17 cellular contexts compared by ENCODE assay signal in the genomic region with DNA sequence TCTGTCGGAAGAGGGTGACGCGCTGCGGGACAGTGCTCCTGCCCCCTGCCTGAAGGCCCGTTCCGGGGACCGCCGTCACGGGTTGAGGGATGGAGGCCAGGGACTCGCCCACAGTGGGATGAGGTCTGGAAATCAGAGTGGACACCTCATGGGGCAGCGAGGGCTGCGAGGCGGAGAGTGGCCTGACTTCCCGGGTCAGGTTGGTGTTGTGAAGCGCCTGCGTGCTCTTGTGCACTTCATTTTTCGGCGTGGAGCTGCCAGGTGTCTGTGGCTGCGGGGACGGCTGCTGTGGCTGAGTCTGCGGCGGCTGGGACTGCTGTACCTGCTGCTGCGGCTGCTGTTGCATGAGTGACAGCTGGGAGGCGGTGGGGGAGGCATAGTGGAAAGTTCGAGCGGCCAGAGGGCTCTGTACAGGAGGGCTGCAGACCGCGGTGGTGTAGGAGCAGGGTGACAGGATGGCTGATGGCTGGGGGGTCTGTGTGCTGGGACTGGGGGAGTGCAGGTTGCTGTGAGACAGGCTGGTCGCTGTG.
DNase-seq lines count a peak whose midpoint lies in the region; ATAC-seq and TF ChIP-seq lines count a peak whose summit lies in the region.
"Had no signal": no experiment of that assay in that cellular context is flagged by ENCODE, and none has a peak within 500 bp of the region (broad histone marks: within the 10 kb centered on the region; RNA-seq: fewer than 3 reads in every experiment).

No MANE protein-coding gene starts in this region.

- no peaks in the 10 kb centered on the region for H3K4me1 ChIP-seq in lower lobe of right lung
- H3K4me1 ChIP-seq: BLaER1 treated with 17β-estradiol and CSF1 and Interleukin-3, amounts not matched to agents 10 nM and 100 nM had no signal

- no peak overlapping the region for H3K27ac Mint-ChIP-seq in stimulated activated memory B cell treated with anti-CD40 and anti-IgM and Interleukin-4, amounts not matched to agents 10 μg/mL and 1 μg/mL and 100 μg/mL, for 72 hours

- no peak for TF ChIP-seq CTCF in lower lobe of right lung (IDR thresholded peaks at IDR 0.05)

- no peak overlapping the region for H3K27ac ChIP-seq in lower lobe of right lung
- H3K27ac ChIP-seq: BLaER1 treated with 17β-estradiol and CSF1 and Interleukin-3, amounts not matched to agents 10 nM and 100 nM had no signal

- no peaks in the 10 kb centered on the region for H3K9me3 ChIP-seq in lower lobe of right lung
- H3K9me3 ChIP-seq: BLaER1 treated with 17β-estradiol and CSF1 and Interleukin-3, amounts not matched to agents 10 nM and 100 nM had no signal

- intact Hi-C loops in Right ventricle myocardium inferior (cut with DNase I) = no loop called here
- intact Hi-C loops in left ventricle myocardium superior (cut with micrococcal nuclease) = no loop called here
- intact Hi-C loops in lower lobe of right lung (cut with DNase I) = no loop called here

- peak; percentile 60 for DNase-seq in Right ventricle myocardium inferior (ENCODE audit: missing footprints)
- no peak for DNase-seq in left ventricle myocardium superior
- peak; percentile 11 for DNase-seq in SK-N-DZ (ENCODE audit: low spot score)
- no peak for DNase-seq in lower lobe of right lung
- DNase-seq in RKO (ENCODE audit: low spot score) = no peak
- DNase-seq in SKM-1 (lab: John Stamatoyannopoulos, UW; ENCODE audit: unreplicated experiment) = no peak
- DNase-seq: DMS 273 treated with DMSO at 0.1 percent for 48 hours; Karpas-422; NCI-H1105 treated with DMSO at 0.1 percent for 48 hours; NCI-H2029 treated with DMSO at 0.1 percent for 48 hours; NCI-H510A treated with DMSO at 0.1 percent for 48 hours; NK-92 treated with Interleukin-12 subunit alpha and Interleukin-12 subunit beta, amount 100 ng/mL, for 24 hours; OCI-M1; Right ventricle myocardium superior had no signal

- H3K4me3 Mint-ChIP-seq in stimulated activated memory B cell treated with anti-CD40 and anti-IgM and Interleukin-4, amounts not matched to agents 10 μg/mL and 1 μg/mL and 100 μg/mL, for 72 hours = no peak overlapping the region

- H3K9me3 Mint-ChIP-seq in stimulated activated memory B cell treated with anti-CD40 and anti-IgM and Interleukin-4, amounts not matched to agents 10 μg/mL and 1 μg/mL and 100 μg/mL, for 72 hours = peaks cover 3% of the 10 kb centered on the region

- H3K27me3 ChIP-seq in lower lobe of right lung (ENCODE audit: low read depth) = no peaks in the 10 kb centered on the region
- H3K27me3 ChIP-seq: BLaER1 treated with 17β-estradiol and CSF1 and Interleukin-3, amounts not matched to agents 10 nM and 100 nM had no signal

- ATAC-seq in Right ventricle myocardium inferior = no peak
- ATAC-seq in left ventricle myocardium superior = no peak
- peak; percentile 23 to 34 for ATAC-seq in lower lobe of right lung
- peak; percentile 36 for ATAC-seq in stimulated activated memory B cell treated with anti-CD40 and anti-IgM and Interleukin-4, amounts not matched to agents 10 μg/mL and 1 μg/mL and 100 μg/mL, for 72 hours
- ATAC-seq in GM18517 (IDR thresholded peaks at IDR 0.05; ENCODE audit: unreplicated experiment) = no peak

- H3K27me3 Mint-ChIP-seq in stimulated activated memory B cell treated with anti-CD40 and anti-IgM and Interleukin-4, amounts not matched to agents 10 μg/mL and 1 μg/mL and 100 μg/mL, for 72 hours = no peaks in the 10 kb centered on the region

- H3K36me3 Mint-ChIP-seq in stimulated activated memory B cell treated with anti-CD40 and anti-IgM and Interleukin-4, amounts not matched to agents 10 μg/mL and 1 μg/mL and 100 μg/mL, for 72 hours = no peaks in the 10 kb centered on the region

- no peaks in the 10 kb centered on the region for H3K4me1 Mint-ChIP-seq in stimulated activated memory B cell treated with anti-CD40 and anti-IgM and Interleukin-4, amounts not matched to agents 10 μg/mL and 1 μg/mL and 100 μg/mL, for 72 hours

- H3K4me3 ChIP-seq in lower lobe of right lung = no peak overlapping the region
- H3K4me3 ChIP-seq: BLaER1 treated with 17β-estradiol and CSF1 and Interleukin-3, amounts not matched to agents 10 nM and 100 nM had no signal

- H3K36me3 ChIP-seq in lower lobe of right lung = no peaks in the 10 kb centered on the region
- H3K36me3 ChIP-seq: BLaER1 treated with 17β-estradiol and CSF1 and Interleukin-3, amounts not matched to agents 10 nM and 100 nM had no signal

Comparison
In these comparisons a context has a peak if more than half of its experiments do, and no peak if none do; other contexts are left out.
1. DNase-seq: peak in Right ventricle myocardium inferior (single experiment) and SK-N-DZ (single experiment); none in left ventricle myocardium superior (single experiment), lower lobe of right lung (single experiment), RKO (single experiment) and SKM-1 (single experiment).
2. ATAC-seq: peak in lower lobe of right lung (2 of 2) and stimulated activated memory B cell treated with anti-CD40 and anti-IgM and Interleukin-4, amounts not matched to agents 10 μg/mL and 1 μg/mL and 100 μg/mL, for 72 hours (single experiment); none in Right ventricle myocardium inferior (single experiment), left ventricle myocardium superior (single experiment) and GM18517 (single experiment).